Comparison of ENCODE assay signal across 19 cellular contexts in genomic region chr6:134020968-134021367, GRCh38. TPM values are rescaled to one million over a fixed set of nuclear protein-coding genes. Genes with fewer than 3 reads are reported as not detected.
"Had no signal": no experiment of that assay in that cellular context is flagged by ENCODE, and none has a peak within 500 bp of the region (broad histone marks: within the 10 kb centered on the region; RNA-seq: fewer than 3 reads in every experiment).

No MANE protein-coding gene starts in this region.

- H3K4me3 Mint-ChIP-seq: activated CD4-positive, alpha-beta T cell treated with anti-CD3 and anti-CD28 coated beads for 36 hours; activated naive CD8-positive, alpha-beta T cell treated with anti-CD3 and anti-CD28 coated beads for 36 hours; naive thymus-derived CD8-positive, alpha-beta T cell; stimulated activated naive CD8-positive, alpha-beta T cell treated with anti-CD3 and anti-CD28 coated beads, Interleukin-15, amount 100 ng/mL, for 72 hours; T-helper 1 cell treated with Interleukin-12 subunit alpha and Interleukin-12 subunit beta and Interleukin-4 antibody, amounts not matched to agents 30 μg/mL and 1 μg/mL, for 36 hours had no signal

- H3K27ac Mint-ChIP-seq: activated B cell treated with CpG ODN at 0.5 μM for 24 hours; activated CD4-positive, alpha-beta T cell treated with anti-CD3 and anti-CD28 coated beads for 36 hours; activated naive CD8-positive, alpha-beta T cell treated with anti-CD3 and anti-CD28 coated beads for 36 hours; naive thymus-derived CD8-positive, alpha-beta T cell; stimulated activated naive CD8-positive, alpha-beta T cell treated with anti-CD3 and anti-CD28 coated beads, Interleukin-15, amount 100 ng/mL, for 72 hours; T-helper 1 cell treated with Interleukin-12 subunit alpha and Interleukin-12 subunit beta and Interleukin-4 antibody, amounts not matched to agents 30 μg/mL and 1 μg/mL, for 36 hours had no signal

- ATAC-seq: left lobe of liver; naive thymus-derived CD8-positive, alpha-beta T cell; stimulated activated naive CD8-positive, alpha-beta T cell treated with anti-CD3 and anti-CD28 coated beads, Interleukin-15, amount 100 ng/mL, for 72 hours had no signal

- H3K9me3 Mint-ChIP-seq: activated B cell treated with CpG ODN at 0.5 μM for 24 hours; activated naive CD8-positive, alpha-beta T cell treated with anti-CD3 and anti-CD28 coated beads for 36 hours; stimulated activated naive CD8-positive, alpha-beta T cell treated with anti-CD3 and anti-CD28 coated beads, Interleukin-15, amount 100 ng/mL, for 72 hours; T-helper 1 cell treated with Interleukin-12 subunit alpha and Interleukin-12 subunit beta and Interleukin-4 antibody, amounts not matched to agents 30 μg/mL and 1 μg/mL, for 36 hours had no signal

- H3K4me3 ChIP-seq: esophagus squamous epithelium, ovary, psoas muscle, right atrium auricular region, suprapubic skin, vagina had no signal

- H3K9me3 ChIP-seq: esophagus squamous epithelium, ovary, psoas muscle, right atrium auricular region, suprapubic skin, vagina had no signal

- H3K4me1 ChIP-seq: suprapubic skin had no signal

- H3K27me3 ChIP-seq: esophagus squamous epithelium, ovary, right atrium auricular region, suprapubic skin, vagina had no signal

- H3K4me1 Mint-ChIP-seq: activated naive CD8-positive, alpha-beta T cell treated with anti-CD3 and anti-CD28 coated beads for 36 hours had no signal

- H3K36me3 Mint-ChIP-seq: activated naive CD8-positive, alpha-beta T cell treated with anti-CD3 and anti-CD28 coated beads for 36 hours; naive thymus-derived CD8-positive, alpha-beta T cell had no signal

- H3K36me3 ChIP-seq: esophagus squamous epithelium, ovary, right atrium auricular region, suprapubic skin, vagina had no signal

- H3K27me3 Mint-ChIP-seq: activated B cell treated with CpG ODN at 0.5 μM for 24 hours; activated naive CD8-positive, alpha-beta T cell treated with anti-CD3 and anti-CD28 coated beads for 36 hours; stimulated activated naive CD8-positive, alpha-beta T cell treated with anti-CD3 and anti-CD28 coated beads, Interleukin-15, amount 100 ng/mL, for 72 hours had no signal

- DNase-seq: activated B cell treated with CpG ODN at 0.5 μM for 24 hours; activated CD4-positive, alpha-beta T cell treated with anti-CD3 and anti-CD28 coated beads for 36 hours; activated CD4-positive, alpha-beta T cell treated with anti-CD3 and anti-CD28 coated beads, Interleukin-2, amount 50 U/mL, for 48 hours; activated naive CD4-positive, alpha-beta T cell treated with Interleukin-2 at 50 U/mL for 16 hours; activated naive CD8-positive, alpha-beta T cell treated with anti-CD3 and anti-CD28 coated beads for 36 hours; activated T-cell treated with anti-CD3 and anti-CD28 coated beads, Interleukin-2, amount 50 U/mL, for 48 hours; esophagus squamous epithelium; kidney; naive thymus-derived CD8-positive, alpha-beta T cell; ovary; psoas muscle; stimulated activated CD4-positive, alpha-beta T cell treated with anti-CD3 and anti-CD28 coated beads, Interleukin-12 subunit alpha, Interleukin-12 subunit beta, amount 100 ng/mL, for 4 hours; stimulated activated naive CD8-positive, alpha-beta T cell treated with anti-CD3 and anti-CD28 coated beads, Interleukin-15, amount 100 ng/mL, for 72 hours; T1000 had no signal

- H3K27ac ChIP-seq: ovary, psoas muscle, right atrium auricular region, suprapubic skin, vagina had no signal

RNA-seq across cellular contexts. Expression of gene SLC2A12, which starts 31.5 kb away (rescaled TPM):
- total RNA-seq: activated B cell treated with CpG ODN at 0.5 μM for 24 hours; naive thymus-derived CD8-positive, alpha-beta T cell had no signal
- polyA plus RNA-seq: naive thymus-derived CD8-positive, alpha-beta T cell had no signal
